ENCODE assay signal across 1 cellular context in genomic region chr3:135965129-135965505, GRCh38.
TF ChIP-seq lines count a peak whose summit lies in the region.

No MANE protein-coding gene starts in this region.

TF ChIP-seq in GM23338, 12 proteins besides CTCF, POLR2A, EP300 and RAD21 (continued from another document):
- no peak for TF ChIP-seq ZNF462 (CRISPR knock-in tag; IDR thresholded peaks at IDR 0.05)
- no peak for TF ChIP-seq REST (IDR thresholded peaks at IDR 0.05; ENCODE audit: unreplicated experiment)
- TF ChIP-seq POLR2AphosphoS5 (IDR thresholded peaks at IDR 0.05; ENCODE audit: low read depth): no peak
- no peak for TF ChIP-seq ZNF331 (CRISPR knock-in tag; IDR thresholded peaks at IDR 0.05; ENCODE audit: low read depth)
- no peak for TF ChIP-seq JUNB (IDR thresholded peaks at IDR 0.05; ENCODE audit: unreplicated experiment)
- TF ChIP-seq EZH2phosphoT487 (IDR thresholded peaks at IDR 0.05; ENCODE audit: unreplicated experiment): no peak
